8 cellular contexts compared by ENCODE assay signal in the genomic region with DNA sequence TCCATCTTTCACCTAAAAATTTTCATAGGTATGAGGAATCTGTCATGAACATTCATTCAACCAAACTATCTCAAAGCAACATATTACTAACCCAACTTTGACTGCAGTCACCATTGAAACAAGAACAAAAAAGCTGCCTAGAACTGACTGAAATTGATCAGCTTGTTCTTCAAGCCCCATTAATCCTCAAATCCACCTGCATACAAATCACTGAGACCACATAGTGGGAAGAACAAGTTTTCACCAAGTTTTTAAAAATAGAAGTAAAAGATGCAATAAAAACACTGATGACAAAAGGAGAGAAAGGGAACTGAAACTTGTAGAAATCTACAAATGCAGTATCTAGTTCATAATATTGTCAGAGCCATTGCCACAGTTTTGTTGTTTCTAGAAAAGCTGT. TPM values are rescaled to one million over a fixed set of nuclear protein-coding genes. Genes with fewer than 3 reads are reported as not detected.
DNase-seq lines count a peak whose midpoint lies in the region; ATAC-seq and TF ChIP-seq lines count a peak whose summit lies in the region.

No MANE protein-coding gene starts in this region.

- CTCF ChIA-PET in RWPE1 (lab: Yijun Ruan, JAX), result no interaction called here

- no peaks in the 10 kb centered on the region for H3K9me2 ChIP-seq in DOHH2 (replicated peaks; ENCODE audit: control insufficient read depth, low read length)
- no peaks in the 10 kb centered on the region for H3K9me2 ChIP-seq in MM.1S (replicated peaks; ENCODE audit: insufficient read depth, low read length)

- no peak overlapping the region for H2AFZ ChIP-seq in MM.1S (ENCODE audit: low read length)

- H3K4me2 ChIP-seq in DOHH2 (ENCODE audit: low read length), result peak overlapping the region; percentile 80
- peak overlapping the region; percentile 65 for H3K4me2 ChIP-seq in MM.1S (ENCODE audit: low read depth, low read length)

- peak overlapping the region; percentile 57 for H3K27ac ChIP-seq in DOHH2 (ENCODE audit: low read depth, low read length)
- peak overlapping the region; percentile 57; the same call in 1 of the 2 replicates for H3K27ac ChIP-seq in MM.1S (ENCODE audit: low read length)
- peak overlapping the region; percentile 74 for H3K27ac ChIP-seq in lower lobe of right lung
- H3K27ac ChIP-seq in RWPE1, result no peak overlapping the region
- no peak overlapping the region for H3K27ac ChIP-seq in SJCRH30

- H3K79me2 ChIP-seq in DOHH2 (ENCODE audit: control insufficient read depth, low read length) (peaks cover 64% of the 10 kb centered on the region), MM.1S (ENCODE audit: low read length) (peaks cover 26% of the 10 kb centered on the region)

- POLR2A ChIA-PET in RWPE1 (lab: Yijun Ruan, JAX; ENCODE audit: low non-redundant PET), result no interaction called here

- H3K36me3 ChIP-seq in DOHH2 (ENCODE audit: control insufficient read depth, low read length) (no peaks in the 10 kb centered on the region), MM.1S (replicated peaks; ENCODE audit: insufficient read depth, low read length) (no peaks in the 10 kb centered on the region), lower lobe of right lung (no peaks in the 10 kb centered on the region), SJCRH30 (no peaks in the 10 kb centered on the region)

- H3K27me3 ChIP-seq in DOHH2 (ENCODE audit: control insufficient read depth, low read length) (no peaks in the 10 kb centered on the region), MM.1S (replicated peaks; ENCODE audit: insufficient read depth, low read length) (no peaks in the 10 kb centered on the region), lower lobe of right lung (ENCODE audit: low read depth) (no peaks in the 10 kb centered on the region), SJCRH30 (no peaks in the 10 kb centered on the region)

- TF ChIP-seq CTCF in DOHH2 (IDR thresholded peaks at IDR 0.05; ENCODE audit: low read depth, low read length, poor library complexity, severe bottlenecking), result no peak
- TF ChIP-seq CTCF in MM.1S (IDR thresholded peaks at IDR 0.05; ENCODE audit: low read length), result no peak
- no peak for TF ChIP-seq CTCF in lower lobe of right lung (IDR thresholded peaks at IDR 0.05)
- no peak for TF ChIP-seq CTCF in RWPE1 (conservative IDR thresholded peaks at IDR 0.05; ENCODE audit: low read depth)

- H3K9me3 ChIP-seq in DOHH2 (ENCODE audit: control insufficient read depth, insufficient read depth, low read length), result no peaks in the 10 kb centered on the region
- no peaks in the 10 kb centered on the region for H3K9me3 ChIP-seq in MM.1S (replicated peaks; ENCODE audit: insufficient read depth, low read length)
- H3K9me3 ChIP-seq in lower lobe of right lung, result no peaks in the 10 kb centered on the region
- no peaks in the 10 kb centered on the region for H3K9me3 ChIP-seq in SJCRH30 (replicated peaks)

- ATAC-seq in GM21526 (IDR thresholded peaks at IDR 0.05; ENCODE audit: low FRiP score, unreplicated experiment) (peak; percentile 65), lower lobe of right lung (no peak)

- intact Hi-C loops in lower lobe of right lung (cut with DNase I), result no loop called here

- H3K4me1 ChIP-seq in DOHH2 (ENCODE audit: control insufficient read depth, low read length), result peaks cover 59% of the 10 kb centered on the region
- H3K4me1 ChIP-seq in MM.1S (ENCODE audit: low read length), result peaks cover 21% of the 10 kb centered on the region; the same call in 1 of the 2 replicates
- H3K4me1 ChIP-seq in lower lobe of right lung, result peaks cover 87% of the 10 kb centered on the region
- peaks cover 31% of the 10 kb centered on the region for H3K4me1 ChIP-seq in SJCRH30

- H4K20me1 ChIP-seq in DOHH2 (ENCODE audit: control insufficient read depth, insufficient read depth, low read depth, low read length), result no peaks in the 10 kb centered on the region
- H4K20me1 ChIP-seq in MM.1S (ENCODE audit: insufficient read depth, low read length), result no peaks in the 10 kb centered on the region

- DNase-seq in MM.1S (no peak), lower lobe of right lung (no peak), DMS79 (lab: John Stamatoyannopoulos, UW) (no peak), RWPE1 (ENCODE audit: low spot score) (no peak), SJCRH30 (no peak), NCI-H1092 (lab: John Stamatoyannopoulos, UW) (no peak)

- H3K4me3 ChIP-seq in DOHH2 (ENCODE audit: low read length) (peak overlapping the region; percentile 53), MM.1S (ENCODE audit: low read length) (no peak overlapping the region; the same call in 1 of the 2 replicates), lower lobe of right lung (peak overlapping the region; percentile 27), SJCRH30 (no peak overlapping the region)

- peaks cover 10% of the 10 kb centered on the region; the same call in 1 of the 2 replicates for H3F3A ChIP-seq in DOHH2 (ENCODE audit: control insufficient read depth, insufficient read depth)
- peaks cover 11% of the 10 kb centered on the region for H3F3A ChIP-seq in MM.1S (ENCODE audit: insufficient read depth, low read length)

- no peak overlapping the region; the same call in 1 of the 2 replicates for H3K9ac ChIP-seq in MM.1S (ENCODE audit: low read length)

RNA-seq across cellular contexts. Expression of a gene that starts 6.1 kb away (rescaled TPM):
- 178 TPM for total RNA-seq in lower lobe of right lung
- 36.9 and 41.1 TPM in 2 replicates for total RNA-seq in SJCRH30 (2014; rRNA removed; shearing (Covaris generic))

RNA-seq across cellular contexts. Expression of a gene that starts 34.6 kb away (rescaled TPM):
- 55.4 TPM for total RNA-seq in lower lobe of right lung
- total RNA-seq in SJCRH30 (2014; rRNA removed; shearing (Covaris generic)), result 81.9 and 82.3 TPM in 2 replicates

Comparison
In these comparisons a context has a peak if more than half of its experiments do, and no peak if none do; other contexts are left out.
1. H3K27ac ChIP-seq: peak in DOHH2 (single experiment), MM.1S (single experiment) and lower lobe of right lung (single experiment); none in RWPE1 (single experiment) and SJCRH30 (single experiment).
2. H3K4me3 ChIP-seq: peak in DOHH2 (single experiment) and lower lobe of right lung (single experiment); none in MM.1S (single experiment) and SJCRH30 (single experiment).